15 cellular contexts compared by ENCODE assay signal in the genomic region with DNA sequence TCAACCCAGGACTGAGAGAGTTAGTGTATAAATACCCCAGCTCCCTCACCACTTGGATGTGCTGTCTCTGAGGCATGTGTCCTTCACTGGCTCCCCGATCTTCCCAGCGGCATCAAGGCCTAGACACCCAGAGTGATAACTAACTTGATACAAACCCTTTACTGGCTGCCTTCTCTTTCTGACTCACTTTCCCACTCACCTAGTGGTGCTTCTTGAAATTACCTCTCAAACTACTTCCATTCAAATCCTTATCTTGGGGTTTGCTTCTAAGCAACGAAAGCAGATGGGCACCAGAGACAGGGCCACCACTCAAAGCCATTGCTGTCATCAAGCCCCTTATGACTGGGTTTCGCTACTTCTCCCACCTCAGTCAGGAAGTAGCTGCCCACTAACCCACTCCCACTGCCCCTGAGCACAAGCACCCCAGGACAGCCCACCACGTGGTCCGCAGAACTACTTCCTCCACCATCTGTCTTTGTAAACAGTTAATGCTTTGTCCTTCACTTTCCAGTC. TPM values are rescaled to one million over a fixed set of nuclear protein-coding genes. Genes with fewer than 3 reads are reported as not detected.
DNase-seq lines count a peak whose midpoint lies in the region; ATAC-seq and TF ChIP-seq lines count a peak whose summit lies in the region.
"Had no signal": no experiment of that assay in that cellular context is flagged by ENCODE, and none has a peak within 500 bp of the region (broad histone marks: within the 10 kb centered on the region; RNA-seq: fewer than 3 reads in every experiment).

No MANE protein-coding gene starts in this region.

- CTCF ChIA-PET in activated CD4-positive, alpha-beta T cell treated with anti-CD3 and anti-CD28 coated beads, Interleukin-2, amount 10 ng/mL, durations not matched to agents 7 days and 5 days (lab: Charles Lee): interaction anchor here (0.8 to 3.3 kb wide), 4 partner anchors 9 to 41 kb away, joined by 3 to 13 read pairs (median 6); no protein-coding TSS in a partner anchor

- H3K4me3 Mint-ChIP-seq in activated CD4-positive, alpha-beta T cell treated with anti-CD3 and anti-CD28 coated beads, Interleukin-2, amount 10 ng/mL, durations not matched to agents 7 days and 5 days: no peak overlapping the region
- no peak overlapping the region for H3K4me3 Mint-ChIP-seq in stimulated activated memory B cell treated with anti-CD40 and anti-IgM and Interleukin-4, amounts not matched to agents 10 μg/mL and 1 μg/mL and 100 μg/mL, for 72 hours
- H3K4me3 Mint-ChIP-seq: activated naive CD8-positive, alpha-beta T cell treated with anti-CD3 and anti-CD28 coated beads, Interleukin-2, amount 10 ng/mL, durations not matched to agents 7 days and 5 days; stimulated activated naive CD8-positive, alpha-beta T cell treated with anti-CD3 and anti-CD28 coated beads, Interleukin-15, amount 100 ng/mL, for 72 hours had no signal

- TF ChIP-seq CTCF in choroid plexus epithelial cell (conservative IDR thresholded peaks at IDR 0.05; ENCODE audit: low read depth, low read length): peak; percentile 1

- POLR2A ChIA-PET in activated CD4-positive, alpha-beta T cell treated with anti-CD3 and anti-CD28 coated beads, Interleukin-2, amount 10 ng/mL, durations not matched to agents 7 days and 5 days (lab: Charles Lee): no interaction called here

- H3K4me3 ChIP-seq in choroid plexus epithelial cell (ENCODE audit: low read depth, low read length): no peak overlapping the region
- H3K4me3 ChIP-seq: dorsolateral prefrontal cortex, left ventricle myocardium inferior, ovary had no signal

- ATAC-seq in stimulated activated memory B cell treated with anti-CD40 and anti-IgM and Interleukin-4, amounts not matched to agents 10 μg/mL and 1 μg/mL and 100 μg/mL, for 72 hours: no peak
- ATAC-seq in HG03045 (IDR thresholded peaks at IDR 0.05; ENCODE audit: unreplicated experiment): no peak
- ATAC-seq: Right ventricle myocardium inferior; stimulated activated naive CD8-positive, alpha-beta T cell treated with anti-CD3 and anti-CD28 coated beads, Interleukin-15, amount 100 ng/mL, for 72 hours had no signal

- H3K36me3 Mint-ChIP-seq in activated CD4-positive, alpha-beta T cell treated with anti-CD3 and anti-CD28 coated beads, Interleukin-2, amount 10 ng/mL, durations not matched to agents 7 days and 5 days (ENCODE audit: low read depth): peaks cover 20% of the 10 kb centered on the region
- H3K36me3 Mint-ChIP-seq in stimulated activated memory B cell treated with anti-CD40 and anti-IgM and Interleukin-4, amounts not matched to agents 10 μg/mL and 1 μg/mL and 100 μg/mL, for 72 hours: no peaks in the 10 kb centered on the region

- no peaks in the 10 kb centered on the region for H3K27me3 Mint-ChIP-seq in activated CD4-positive, alpha-beta T cell treated with anti-CD3 and anti-CD28 coated beads, Interleukin-2, amount 10 ng/mL, durations not matched to agents 7 days and 5 days
- no peaks in the 10 kb centered on the region for H3K27me3 Mint-ChIP-seq in stimulated activated memory B cell treated with anti-CD40 and anti-IgM and Interleukin-4, amounts not matched to agents 10 μg/mL and 1 μg/mL and 100 μg/mL, for 72 hours
- H3K27me3 Mint-ChIP-seq: activated naive CD8-positive, alpha-beta T cell treated with anti-CD3 and anti-CD28 coated beads, Interleukin-2, amount 10 ng/mL, durations not matched to agents 7 days and 5 days; stimulated activated naive CD8-positive, alpha-beta T cell treated with anti-CD3 and anti-CD28 coated beads, Interleukin-15, amount 100 ng/mL, for 72 hours had no signal

- peak overlapping the region; percentile 14 for H3K27ac Mint-ChIP-seq in activated CD4-positive, alpha-beta T cell treated with anti-CD3 and anti-CD28 coated beads, Interleukin-2, amount 10 ng/mL, durations not matched to agents 7 days and 5 days
- H3K27ac Mint-ChIP-seq in stimulated activated memory B cell treated with anti-CD40 and anti-IgM and Interleukin-4, amounts not matched to agents 10 μg/mL and 1 μg/mL and 100 μg/mL, for 72 hours: peak overlapping the region; percentile 34
- H3K27ac Mint-ChIP-seq: activated naive CD8-positive, alpha-beta T cell treated with anti-CD3 and anti-CD28 coated beads, Interleukin-2, amount 10 ng/mL, durations not matched to agents 7 days and 5 days had no signal

- peaks cover 10% of the 10 kb centered on the region for H3K9me3 Mint-ChIP-seq in activated CD4-positive, alpha-beta T cell treated with anti-CD3 and anti-CD28 coated beads, Interleukin-2, amount 10 ng/mL, durations not matched to agents 7 days and 5 days
- peaks cover 11% of the 10 kb centered on the region for H3K9me3 Mint-ChIP-seq in stimulated activated memory B cell treated with anti-CD40 and anti-IgM and Interleukin-4, amounts not matched to agents 10 μg/mL and 1 μg/mL and 100 μg/mL, for 72 hours

- H3K4me1 Mint-ChIP-seq in activated CD4-positive, alpha-beta T cell treated with anti-CD3 and anti-CD28 coated beads, Interleukin-2, amount 10 ng/mL, durations not matched to agents 7 days and 5 days: peaks cover 67% of the 10 kb centered on the region
- H3K4me1 Mint-ChIP-seq in stimulated activated memory B cell treated with anti-CD40 and anti-IgM and Interleukin-4, amounts not matched to agents 10 μg/mL and 1 μg/mL and 100 μg/mL, for 72 hours: peaks cover 27% of the 10 kb centered on the region

- in situ Hi-C loops in KBM-7 (cut with MboI; ENCODE audit: low pct_unique_long_range_greater_than_20kb, low sequenced_read_pairs): no loop called here

- DNase-seq in activated CD4-positive, alpha-beta T cell treated with anti-CD3 and anti-CD28 coated beads, Interleukin-2, amount 10 ng/mL, durations not matched to agents 7 days and 5 days: no peak
- DNase-seq in activated CD4-positive, alpha-beta T cell treated with anti-CD3 and anti-CD28 coated beads, Interleukin-2, amount 50 U/mL, for 1 hour: no peak
- DNase-seq in KBM-7: peak; percentile 58
- no peak for DNase-seq in choroid plexus epithelial cell (ENCODE audit: low read depth)
- no peak for DNase-seq in UCSD-AML1 (lab: John Stamatoyannopoulos, UW; ENCODE audit: unreplicated experiment)
- no peak for DNase-seq in NCI-H345 (lab: John Stamatoyannopoulos, UW)
- DNase-seq: activated naive CD8-positive, alpha-beta T cell treated with anti-CD3 and anti-CD28 coated beads, Interleukin-2, amount 10 ng/mL, durations not matched to agents 7 days and 5 days; dorsolateral prefrontal cortex; left ventricle myocardium inferior; NCI-H2227 treated with DMSO at 0.1 percent for 48 hours; stimulated activated naive CD8-positive, alpha-beta T cell treated with anti-CD3 and anti-CD28 coated beads, Interleukin-15, amount 100 ng/mL, for 72 hours had no signal

RNA-seq across cellular contexts. Expression of a gene that starts 17.2 kb away (rescaled TPM):
- 10 to 100 TPM; 81.7 to 82.2 TPM for total RNA-seq in activated CD4-positive, alpha-beta T cell treated with anti-CD3 and anti-CD28 coated beads, Interleukin-2, amount 10 ng/mL, durations not matched to agents 7 days and 5 days
